Comparison of ENCODE assay signal across 8 cellular contexts in the genomic region with DNA sequence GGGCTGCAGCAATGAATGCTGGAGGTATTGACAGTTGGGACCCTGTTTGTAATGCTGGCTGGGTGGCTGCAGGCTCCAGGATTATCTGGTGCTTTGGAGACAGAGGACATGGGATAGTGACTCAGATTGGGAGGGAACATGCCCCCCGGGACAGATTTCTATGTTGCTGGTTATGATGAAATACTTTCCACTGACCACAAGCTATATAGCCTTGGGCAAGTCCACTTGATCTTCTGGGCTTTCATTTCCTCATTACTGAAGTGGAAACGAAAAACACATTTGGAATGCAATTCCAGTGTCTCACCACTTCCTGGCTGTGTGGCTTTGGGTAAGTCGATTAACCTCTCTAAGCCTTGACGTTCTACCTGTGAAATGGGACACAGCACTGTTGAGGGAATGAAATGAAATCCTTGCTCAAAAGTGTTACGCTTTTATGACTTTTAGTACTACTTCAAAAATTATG. TPM values are rescaled to one million over a fixed set of nuclear protein-coding genes. Genes with fewer than 3 reads are reported as not detected.
DNase-seq lines count a peak whose midpoint lies in the region; ATAC-seq, FAIRE-seq and TF ChIP-seq lines count a peak whose summit lies in the region.

No MANE protein-coding gene starts in this region.

- CTCF ChIA-PET in CD8-positive, alpha-beta memory T cell (lab: Charles Lee): no interaction called here

- H3K23ac ChIP-seq in trophoblast cell (ENCODE audit: low read length): no peak overlapping the region

- FAIRE-seq in frontal cortex (lab: Jason Lieb, UNC): no peak

- H3K18ac ChIP-seq in trophoblast cell (ENCODE audit: low read length): no peak overlapping the region

- WGBS in trophoblast cell (ENCODE audit: extremely low coverage, insufficient coverage, insufficient read length): no CpG with 5 or more reads among the region's 5 CpGs

- H3K27me3 ChIP-seq in DND-41 (ENCODE audit: insufficient read depth, low read length, poor library complexity) (no peaks in the 10 kb centered on the region), RWPE2 (ENCODE audit: insufficient read depth, poor library complexity, severe bottlenecking) (no peaks in the 10 kb centered on the region), trophoblast cell (ENCODE audit: insufficient read depth, low read length) (no peaks in the 10 kb centered on the region)
- H3K27me3 ChIP-seq in CD8-positive, alpha-beta memory T cell (ENCODE audit: insufficient read depth, low read length, poor library complexity, severe bottlenecking): no peaks in the 10 kb centered on the region

- H3K4me1 Mint-ChIP-seq in CD8-positive, alpha-beta memory T cell: peaks cover 10 to 28% (median 21%) of the 10 kb centered on the region in 3 donors

- H3K4me3 ChIP-seq in DND-41 (ENCODE audit: low read depth in 1 of 2, low read length in 2 of 2) (no peak overlapping the region), RWPE2 (ENCODE audit: severe bottlenecking) (no peak overlapping the region), epithelial cell of proximal tubule (ENCODE audit: low read depth, low read length) (no peak overlapping the region), trophoblast cell (ENCODE audit: low read depth, low read length) (no peak overlapping the region)
- no peak overlapping the region for H3K4me3 ChIP-seq in CD8-positive, alpha-beta memory T cell (ENCODE audit: low read length)

- H3K14ac ChIP-seq in trophoblast cell (ENCODE audit: low read length): no peak overlapping the region

- POLR2A ChIA-PET in CD8-positive, alpha-beta memory T cell (lab: Charles Lee): no interaction called here

- H4K20me1 ChIP-seq in DND-41 (ENCODE audit: insufficient read depth, low read length): no peaks in the 10 kb centered on the region

- H2BK12ac ChIP-seq in trophoblast cell (ENCODE audit: low read length): no peak overlapping the region

- H2AK5ac ChIP-seq in trophoblast cell (ENCODE audit: low read length): no peak overlapping the region

- no peaks in the 10 kb centered on the region for H3K36me3 Mint-ChIP-seq in CD8-positive, alpha-beta memory T cell

- ATAC-seq in DND-41 (ENCODE audit: insufficient read depth, low read depth) (peak; percentile 60), HG02798 (IDR thresholded peaks at IDR 0.05; ENCODE audit: poor library complexity, unreplicated experiment) (peak; percentile 34), RWPE2 (ENCODE audit: low read depth) (peak; percentile 91), GM18873 (IDR thresholded peaks at IDR 0.05; ENCODE audit: low FRiP score, unreplicated experiment) (no peak)

- no peak overlapping the region for H3K4me3 Mint-ChIP-seq in CD8-positive, alpha-beta memory T cell

- TF ChIP-seq CTCF in DND-41 (IDR thresholded peaks at IDR 0.05; ENCODE audit: borderline replicate concordance, extremely low read depth, low read length, poor library complexity, severe bottlenecking): no peak
- peak; percentile 15 for TF ChIP-seq CTCF in RWPE2 (IDR thresholded peaks at IDR 0.05; ENCODE audit: poor library complexity, severe bottlenecking)
- no peak for TF ChIP-seq CTCF in epithelial cell of proximal tubule (conservative IDR thresholded peaks at IDR 0.05; ENCODE audit: low read depth, low read length)

- no peak overlapping the region for H3K4ac ChIP-seq in trophoblast cell (ENCODE audit: low read depth, low read length)

- no peak overlapping the region for H2BK120ac ChIP-seq in trophoblast cell (ENCODE audit: insufficient read depth, low read length, poor library complexity)

- DNase-seq in DND-41 (no peak), RWPE2 (ENCODE audit: low spot score) (no peak), epithelial cell of proximal tubule (ENCODE audit: low read depth) (peak; percentile 99), trophoblast cell (peak; percentile 98 to 100), frontal cortex (ENCODE audit: low spot score in 2 of 2) (no peak)
- no peak for DNase-seq in CD8-positive, alpha-beta memory T cell

- H3K79me2 ChIP-seq in DND-41 (ENCODE audit: insufficient read depth, low read length) (peaks cover 13% of the 10 kb centered on the region; the same call in 1 of the 2 replicates), trophoblast cell (ENCODE audit: control insufficient read depth, insufficient read depth, low read length, poor library complexity) (no peaks in the 10 kb centered on the region)

- no peaks in the 10 kb centered on the region for H3K27me3 Mint-ChIP-seq in CD8-positive, alpha-beta memory T cell

- H3K27ac ChIP-seq in DND-41 (ENCODE audit: low read length) (peak overlapping the region; percentile 39; the same call in 1 of the 2 replicates), RWPE2 (ENCODE audit: poor library complexity, severe bottlenecking) (peak overlapping the region; percentile 74), trophoblast cell (ENCODE audit: low read depth, low read length) (no peak overlapping the region)
- no peak overlapping the region for H3K27ac ChIP-seq in CD8-positive, alpha-beta memory T cell (ENCODE audit: low read depth, low read length)

- peak overlapping the region in 1 of 8 donors; percentile 58 for H3K27ac Mint-ChIP-seq in CD8-positive, alpha-beta memory T cell

- H3K9ac ChIP-seq in DND-41 (ENCODE audit: low read depth, low read length) (no peak overlapping the region), trophoblast cell (ENCODE audit: low read length) (no peak overlapping the region)

- no peak overlapping the region for H3K4me2 ChIP-seq in DND-41 (ENCODE audit: insufficient read depth, low read length)
- H3K4me2 ChIP-seq in trophoblast cell (ENCODE audit: low read length): no peak overlapping the region

- H3K4me1 ChIP-seq in DND-41 (ENCODE audit: insufficient read depth, low read length) (peaks cover 48% of the 10 kb centered on the region), RWPE2 (ENCODE audit: insufficient read depth, poor library complexity, severe bottlenecking) (peaks cover 21% of the 10 kb centered on the region), trophoblast cell (ENCODE audit: control insufficient read depth in 1 of 2, insufficient read depth in 2 of 2, low read length in 2 of 2) (peaks cover 5% of the 10 kb centered on the region in 2 experiments)
- H3K4me1 ChIP-seq in CD8-positive, alpha-beta memory T cell (ENCODE audit: insufficient read depth, low read length): peaks cover 27% of the 10 kb centered on the region

- peaks cover 5% of the 10 kb centered on the region for H3K79me1 ChIP-seq in trophoblast cell (ENCODE audit: low read length)

- H4K91ac ChIP-seq in trophoblast cell (ENCODE audit: low read depth, low read length): no peak overlapping the region

- H4K12ac ChIP-seq in trophoblast cell (ENCODE audit: low read depth, low read length): no peak overlapping the region

- H3K9me3 ChIP-seq in DND-41 (ENCODE audit: insufficient read depth, low read length, severe bottlenecking) (no peaks in the 10 kb centered on the region), RWPE2 (ENCODE audit: severe bottlenecking) (no peaks in the 10 kb centered on the region), trophoblast cell (ENCODE audit: insufficient read depth, low read depth, low read length) (no peaks in the 10 kb centered on the region)
- no peaks in the 10 kb centered on the region for H3K9me3 ChIP-seq in CD8-positive, alpha-beta memory T cell (ENCODE audit: low read length)

- H3K36me3 ChIP-seq in DND-41 (ENCODE audit: insufficient read depth, low read length) (no peaks in the 10 kb centered on the region; the same call in 1 of the 2 replicates), RWPE2 (ENCODE audit: low read depth) (no peaks in the 10 kb centered on the region), trophoblast cell (ENCODE audit: control insufficient read depth in 1 of 2, insufficient read depth in 2 of 2, low read length in 2 of 2) (no peaks in the 10 kb centered on the region)
- no peaks in the 10 kb centered on the region for H3K36me3 ChIP-seq in CD8-positive, alpha-beta memory T cell (ENCODE audit: insufficient read depth, low read length)

- no peak overlapping the region for H4K8ac ChIP-seq in trophoblast cell (ENCODE audit: low read depth, low read length)

- H2BK5ac ChIP-seq in trophoblast cell (ENCODE audit: low read depth, low read length, poor library complexity): no peak overlapping the region

- H2AFZ ChIP-seq in DND-41 (ENCODE audit: low read depth, low read length): no peak overlapping the region
- H2AFZ ChIP-seq in trophoblast cell (ENCODE audit: insufficient read depth, low read length, poor library complexity): no peak overlapping the region

- no peaks in the 10 kb centered on the region for H3K9me3 Mint-ChIP-seq in CD8-positive, alpha-beta memory T cell

RNA-seq across cellular contexts. Expression of a gene that starts 6.3 kb away (rescaled TPM):
- total RNA-seq in epithelial cell of proximal tubule: 16.9 and 32.0 TPM in 2 replicates
- polyA plus RNA-seq in trophoblast cell (2013): 14.9 and 16.0 TPM in 2 replicates
- total RNA-seq in CD8-positive, alpha-beta memory T cell: 10 to 100 TPM; 21.3 to 24.1 TPM
- polyA plus RNA-seq in CD8-positive, alpha-beta memory T cell: 10.1 TPM
- 2.4 TPM for total RNA-seq in frontal cortex

RNA-seq across cellular contexts. Expression of a gene that starts 29.4 kb away (rescaled TPM):
- total RNA-seq in epithelial cell of proximal tubule (26.6 and 37.1 TPM in 2 replicates), frontal cortex (10.2 TPM)
- polyA plus RNA-seq in trophoblast cell (2013): 11.2 and 11.4 TPM in 2 replicates
- total RNA-seq in CD8-positive, alpha-beta memory T cell: 10 to 100 TPM; 21.1 to 22.5 TPM
- 27.4 TPM for polyA plus RNA-seq in CD8-positive, alpha-beta memory T cell

RNA-seq across cellular contexts. Expression of a gene that starts 29.7 kb away (rescaled TPM):
- total RNA-seq in epithelial cell of proximal tubule (97.7 and 112 TPM in 2 replicates), frontal cortex (11.0 TPM)
- 42.0 and 42.6 TPM in 2 replicates for polyA plus RNA-seq in trophoblast cell (2013)
- 100 to 1,000 TPM; 131 to 133 TPM for total RNA-seq in CD8-positive, alpha-beta memory T cell
- polyA plus RNA-seq in CD8-positive, alpha-beta memory T cell: 47.7 TPM

Comparison
In these comparisons a context has a peak if more than half of its experiments do, and no peak if none do; other contexts are left out.
1. DNase-seq: peak in epithelial cell of proximal tubule (single experiment) and trophoblast cell (2 of 2); none in DND-41 (single experiment), RWPE2 (single experiment), CD8-positive, alpha-beta memory T cell (0 of 5) and frontal cortex (0 of 2).
2. H3K27ac ChIP-seq: peak in DND-41 (single experiment) and RWPE2 (single experiment); none in trophoblast cell (single experiment) and CD8-positive, alpha-beta memory T cell (single experiment).